Comparison of ENCODE assay signal across 1 cellular context in genomic region chr17:62912363-62912762, GRCh38.
A peak's percentile ranks its signal among the peaks of the same experiment; 100 is the strongest.
TF ChIP-seq lines count a peak whose summit lies in the region.

No MANE protein-coding gene starts in this region.

TF ChIP-seq in HepG2, 621 proteins besides CTCF, POLR2A, EP300 and RAD21:
- no peak for TF ChIP-seq MLLT10 (CRISPR knock-in tag; IDR thresholded peaks at IDR 0.05)
- TF ChIP-seq ATF2 (CRISPR knock-in tag; IDR thresholded peaks at IDR 0.05): no peak
- TF ChIP-seq TRAFD1 (CRISPR knock-in tag; IDR thresholded peaks at IDR 0.05; ENCODE audit: borderline replicate concordance): no peak
- TF ChIP-seq MTF1 (CRISPR knock-in tag; IDR thresholded peaks at IDR 0.05): no peak
- no peak for TF ChIP-seq PPARG (CRISPR knock-in tag; conservative IDR thresholded peaks at IDR 0.05)
- peak; percentile 22; the same call in 1 of the 2 replicates for TF ChIP-seq ZNF564 (CRISPR knock-in tag; IDR thresholded peaks at IDR 0.05)
- TF ChIP-seq JUND (CRISPR knock-in tag; IDR thresholded peaks at IDR 0.05): no peak
- no peak for TF ChIP-seq KAT8 (CRISPR knock-in tag; IDR thresholded peaks at IDR 0.05)
- TF ChIP-seq KDM2A (CRISPR knock-in tag; IDR thresholded peaks at IDR 0.05; ENCODE audit: borderline replicate concordance, low read depth): no peak
- peak; percentile 76 for TF ChIP-seq NFE2L2 (IDR thresholded peaks at IDR 0.05; ENCODE audit: low read length)
- no peak for TF ChIP-seq ZFY (CRISPR knock-in tag; IDR thresholded peaks at IDR 0.05)
- no peak for TF ChIP-seq TARDBP (CRISPR knock-in tag; IDR thresholded peaks at IDR 0.05)
